8 cellular contexts compared by ENCODE assay signal in the genomic region with DNA sequence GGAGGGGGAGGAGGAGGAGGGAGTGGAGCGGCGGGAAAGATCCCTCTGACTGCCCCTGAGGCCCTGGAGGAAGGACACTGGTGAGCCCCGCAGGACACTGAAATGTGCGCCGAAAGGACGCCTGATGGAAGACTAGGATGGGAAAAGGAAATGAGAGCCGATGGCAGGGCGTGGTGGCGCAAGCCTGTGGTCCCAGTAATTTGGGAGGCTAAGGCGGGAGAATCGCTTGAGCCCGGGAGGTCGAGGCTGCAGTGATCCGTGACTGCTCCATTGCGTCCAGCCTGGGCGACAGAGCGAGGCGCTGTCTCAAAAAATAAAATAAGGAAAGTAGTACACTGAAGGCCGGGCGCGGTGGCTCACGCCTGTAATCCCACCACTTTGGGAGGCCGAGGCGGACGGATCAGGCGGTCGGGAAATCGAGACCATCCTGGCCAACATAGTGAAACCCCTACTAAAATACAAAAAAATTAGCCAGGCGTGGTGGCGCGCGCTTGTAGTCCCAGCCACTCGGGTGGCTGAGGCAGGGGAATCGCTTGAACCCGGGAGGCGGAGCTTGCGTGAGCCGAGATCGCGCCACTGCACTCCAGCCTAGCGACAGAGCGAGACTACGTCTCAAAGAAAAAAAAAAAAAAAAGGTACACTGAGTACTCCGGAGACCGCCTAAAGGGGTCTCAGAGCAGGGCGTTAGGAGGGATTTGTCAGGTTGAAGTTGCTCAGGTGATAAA. TPM values are rescaled to one million over a fixed set of nuclear protein-coding genes. Genes with fewer than 3 reads are reported as not detected.
DNase-seq lines count a peak whose midpoint lies in the region; ATAC-seq and TF ChIP-seq lines count a peak whose summit lies in the region.

No MANE protein-coding gene starts in this region.

- no peaks in the 10 kb centered on the region for H3K27me3 Mint-ChIP-seq in Calu3 (ENCODE audit: unreplicated experiment)

- TF ChIP-seq CTCF in Calu3 (IDR thresholded peaks at IDR 0.05; ENCODE audit: unreplicated experiment) (no peak), LNCaP clone FGC (IDR thresholded peaks at IDR 0.05; ENCODE audit: control insufficient read depth, extremely low read depth, insufficient read depth) (no peak), neutrophil (IDR thresholded peaks at IDR 0.05) (no peak), upper lobe of left lung (IDR thresholded peaks at IDR 0.05) (no peak)

- peaks cover 64% of the 10 kb centered on the region for H3K36me3 Mint-ChIP-seq in Calu3 (ENCODE audit: insufficient read depth, unreplicated experiment)

- peak overlapping the region; percentile 76 for H3K4me3 Mint-ChIP-seq in Calu3 (ENCODE audit: low read depth, unreplicated experiment)

- no peaks in the 10 kb centered on the region for H3K36me3 ChIP-seq in neutrophil
- no peaks in the 10 kb centered on the region for H3K36me3 ChIP-seq in upper lobe of left lung

- TF ChIP-seq POLR2A in erythroblast (IDR thresholded peaks at IDR 0.05; ENCODE audit: low read length) (peak; percentile 68), upper lobe of left lung (IDR thresholded peaks at IDR 0.05) (peak in 2 of 4 donors; percentile 9 to 46)

- 15 to 17% methylated on average over 43 to 46 of the region's 46 CpGs for WGBS in upper lobe of left lung, 2 donors

- no peak for TF ChIP-seq EP300 in upper lobe of left lung (IDR thresholded peaks at IDR 0.05)

- TSS peak; percentile 72 for BruUV-seq in Calu3 (replicated peaks; lab: Mats Ljungman, UMichigan)

- H3K27me3 ChIP-seq in neutrophil (no peaks in the 10 kb centered on the region), upper lobe of left lung (no peaks in the 10 kb centered on the region)

- no peaks in the 10 kb centered on the region for H3K9me3 Mint-ChIP-seq in Calu3 (ENCODE audit: low read depth, unreplicated experiment)

- peaks cover 15% of the 10 kb centered on the region for H3K4me1 Mint-ChIP-seq in Calu3 (ENCODE audit: low read depth, unreplicated experiment)

- DNase-seq in Calu3 (peak; percentile 40), LNCaP clone FGC (ENCODE audit: low read depth) (no peak), erythroblast (lab: John Stamatoyannopoulos, UW) (peak; percentile 71 to 72), upper lobe of left lung (peak; percentile 73 to 88), midbrain (lab: John Stamatoyannopoulos, UW) (no peak), 8988T (no peak)
- DNase-seq in activated CD8-positive, alpha-beta memory T cell treated with anti-CD3 and anti-CD28 coated beads, Interleukin-2, amount 50 U/mL, for 4 hours, result peak; percentile 62

- H3K27ac Mint-ChIP-seq in Calu3 (ENCODE audit: unreplicated experiment), result peak overlapping the region; percentile 86

- no peaks in the 10 kb centered on the region for H3K9me3 ChIP-seq in neutrophil
- H3K9me3 ChIP-seq in upper lobe of left lung, result no peaks in the 10 kb centered on the region

- CTCF ChIA-PET in Calu3 (lab: Charles Lee), result interaction anchor here (0.6 to 1.5 kb wide), 4 partner anchors 11 to 636 kb away, joined by 3 to 4 read pairs (median 4); no protein-coding TSS in a partner anchor

- peak overlapping the region; percentile 97 for H3K27ac ChIP-seq in neutrophil
- peak overlapping the region; percentile 98 to 100 (median 98) for H3K27ac ChIP-seq in upper lobe of left lung

- ATAC-seq in upper lobe of left lung (ENCODE audit: low FRiP score in 2 of 2), result peak; percentile 13 to 32

- intact Hi-C loops in Calu3 (cut with micrococcal nuclease; ENCODE audit: unreplicated experiment), result no loop called here

- peak overlapping the region; percentile 97 for H3K4me3 ChIP-seq in LNCaP clone FGC (ENCODE audit: low read depth, low read length)
- peak overlapping the region; percentile 87 to 89 for H3K4me3 ChIP-seq in neutrophil (ENCODE audit: low read depth in 1 of 2, low read length in 1 of 2)
- H3K4me3 ChIP-seq in upper lobe of left lung, result peak overlapping the region; percentile 57 to 71 (median 62)

- H3K4me1 ChIP-seq in neutrophil (ENCODE audit: control insufficient read depth in 1 of 2, insufficient read depth in 1 of 2, low read depth in 1 of 2, low read length in 1 of 2) (peaks cover 38 to 41% of the 10 kb centered on the region in 2 experiments), upper lobe of left lung (peaks cover 21 to 32% (median 22%) of the 10 kb centered on the region in 4 donors)

RNA-seq across cellular contexts. Expression of a gene that starts 0.6 kb away (rescaled TPM):
- total RNA-seq in Calu3 (2022) (256 and 275 TPM in 2 replicates), upper lobe of left lung (100 to 1,000 TPM in 5 of 6 donors, 10 to 100 TPM in 1; 80.7 to 225 (median 177) TPM)

RNA-seq across cellular contexts. Expression of a gene that starts 27.4 kb away (rescaled TPM):
- total RNA-seq in Calu3 (2022) (2.5 and 3.4 TPM in 2 replicates), upper lobe of left lung (10 to 100 TPM in 3 of 6 donors, 1 to 10 TPM in 3; 4.5 to 25.0 (median 11.0) TPM)

RNA-seq across cellular contexts. Expression of a gene that starts 38.1 kb away (rescaled TPM):
- total RNA-seq in Calu3 (2022) (not detected in 2 replicates), upper lobe of left lung (1 to 10 TPM in 3 of 6 donors, not detected in 3; 2.5 to 4.0 (median 2.7) TPM)

Comparison
In these comparisons a context has a peak if more than half of its experiments do, and no peak if none do; other contexts are left out.
1. DNase-seq: peak in Calu3 (single experiment), activated CD8-positive, alpha-beta memory T cell treated with anti-CD3 and anti-CD28 coated beads, Interleukin-2, amount 50 U/mL, for 4 hours (single experiment), erythroblast (2 of 2) and upper lobe of left lung (2 of 2); none in LNCaP clone FGC (single experiment), midbrain (single experiment) and 8988T (single experiment).
2. Peak in every context shown above with its lines, with median percentiles within 50 percentile points of each other: H3K4me3 ChIP-seq.